Comparison of ENCODE assay signal across 1 cellular context in the genomic region with DNA sequence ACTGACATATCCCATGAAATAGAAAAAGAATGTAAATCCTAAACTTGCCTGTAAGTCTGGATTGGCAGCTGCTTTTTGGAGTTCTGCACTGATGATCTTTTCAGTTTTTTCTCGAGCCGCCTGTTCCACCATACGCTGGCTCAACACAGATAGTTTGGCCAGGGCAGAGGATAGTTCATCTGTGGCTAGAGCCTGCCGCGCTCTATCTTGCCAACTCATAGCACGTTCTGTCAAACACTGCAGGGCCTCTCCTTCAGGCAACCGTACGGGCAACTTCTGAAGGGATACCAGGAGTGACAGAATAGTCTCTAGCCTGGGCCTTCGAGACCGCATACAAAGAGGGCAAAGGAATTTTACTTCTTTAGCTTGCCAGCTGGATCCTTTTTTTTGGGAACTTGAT.
TF ChIP-seq lines count a peak whose summit lies in the region.

No MANE protein-coding gene starts in this region.

TF ChIP-seq in HCT116, 20 proteins besides CTCF, POLR2A, EP300 and RAD21 (continued from another document):
- TF ChIP-seq, protein P1, sequence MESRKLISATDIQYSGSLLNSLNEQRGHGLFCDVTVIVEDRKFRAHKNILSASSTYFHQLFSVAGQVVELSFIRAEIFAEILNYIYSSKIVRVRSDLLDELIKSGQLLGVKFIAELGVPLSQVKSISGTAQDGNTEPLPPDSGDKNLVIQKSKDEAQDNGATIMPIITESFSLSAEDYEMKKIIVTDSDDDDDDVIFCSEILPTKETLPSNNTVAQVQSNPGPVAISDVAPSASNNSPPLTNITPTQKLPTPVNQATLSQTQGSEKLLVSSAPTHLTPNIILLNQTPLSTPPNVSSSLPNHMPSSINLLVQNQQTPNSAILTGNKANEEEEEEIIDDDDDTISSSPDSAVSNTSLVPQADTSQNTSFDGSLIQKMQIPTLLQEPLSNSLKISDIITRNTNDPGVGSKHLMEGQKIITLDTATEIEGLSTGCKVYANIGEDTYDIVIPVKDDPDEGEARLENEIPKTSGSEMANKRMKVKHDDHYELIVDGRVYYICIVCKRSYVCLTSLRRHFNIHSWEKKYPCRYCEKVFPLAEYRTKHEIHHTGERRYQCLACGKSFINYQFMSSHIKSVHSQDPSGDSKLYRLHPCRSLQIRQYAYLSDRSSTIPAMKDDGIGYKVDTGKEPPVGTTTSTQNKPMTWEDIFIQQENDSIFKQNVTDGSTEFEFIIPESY (IDR thresholded peaks at IDR 0.05; ENCODE audit: extremely low read depth, insufficient replicate concordance, low read length) = no peak
